In the genomic region with DNA sequence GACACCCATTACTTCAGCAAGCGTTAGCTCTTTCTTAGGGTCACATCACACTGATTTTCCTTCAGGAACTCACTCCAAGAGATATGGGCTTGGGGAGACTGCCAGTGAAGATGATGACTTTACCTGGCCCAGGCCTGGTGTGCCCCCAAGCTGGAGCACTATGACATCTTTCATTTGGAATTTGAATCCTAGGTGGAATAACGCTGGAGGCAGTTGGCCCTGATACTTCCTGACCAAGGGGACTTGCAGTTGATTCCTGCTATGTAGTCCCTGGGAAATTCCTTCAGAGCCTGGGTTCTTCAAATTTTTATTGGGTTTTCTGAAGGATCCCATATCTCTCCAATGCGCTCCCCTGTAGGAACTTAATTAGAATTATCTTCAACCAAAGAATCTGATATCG, we compare ENCODE assay signal across 23 cellular contexts.
"Had no signal": no experiment of that assay in that cellular context is flagged by ENCODE, and none has a peak within 500 bp of the region (broad histone marks: within the 10 kb centered on the region; RNA-seq: fewer than 3 reads in every experiment).

No MANE protein-coding gene starts in this region.

- H3K4me2 ChIP-seq: hepatocyte had no signal

- H3K27me3 ChIP-seq: dorsolateral prefrontal cortex, esophagus muscularis mucosa, gastroesophageal sphincter, heart left ventricle, left lung had no signal

- H3K36me3 ChIP-seq: esophagus muscularis mucosa, gastroesophageal sphincter, heart left ventricle, left lung, lower lobe of right lung had no signal

- H3K4me3 ChIP-seq: coronary artery, dorsolateral prefrontal cortex, esophagus muscularis mucosa, gastroesophageal sphincter, heart left ventricle, hepatocyte, left lung, lower lobe of right lung had no signal

- FAIRE-seq: colon, endothelial cell of umbilical vein, frontal cortex, kidney had no signal

- ATAC-seq: foreskin keratinocyte, gastroesophageal sphincter, heart left ventricle, left lung, left ventricle myocardium superior, lower lobe of right lung had no signal

- H3K79me2 ChIP-seq: hepatocyte had no signal

- H2AFZ ChIP-seq: hepatocyte had no signal

- H3K9me3 ChIP-seq: esophagus muscularis mucosa, gastroesophageal sphincter, heart left ventricle, left lung, lower lobe of right lung had no signal

- DNase-seq: dermis blood vessel endothelial cell; dorsolateral prefrontal cortex; effector CD4-positive, alpha-beta T cell; effector memory CD4-positive, alpha-beta T cell; foreskin keratinocyte; heart left ventricle; hypothalamus; immature natural killer cell; islet precursor cell; kidney; kidney glomerular epithelial cell; left lung; left ventricle myocardium superior; lower lobe of right lung; mesenchymal stem cell; midbrain had no signal

- H3K4me1 ChIP-seq: foreskin keratinocyte had no signal

- H3K27ac ChIP-seq: coronary artery, dorsolateral prefrontal cortex, esophagus muscularis mucosa, foreskin keratinocyte, gastroesophageal sphincter, heart left ventricle, hepatocyte, left lung, lower lobe of right lung had no signal
